ENCODE assay signal across 2 cellular contexts in the genomic region with DNA sequence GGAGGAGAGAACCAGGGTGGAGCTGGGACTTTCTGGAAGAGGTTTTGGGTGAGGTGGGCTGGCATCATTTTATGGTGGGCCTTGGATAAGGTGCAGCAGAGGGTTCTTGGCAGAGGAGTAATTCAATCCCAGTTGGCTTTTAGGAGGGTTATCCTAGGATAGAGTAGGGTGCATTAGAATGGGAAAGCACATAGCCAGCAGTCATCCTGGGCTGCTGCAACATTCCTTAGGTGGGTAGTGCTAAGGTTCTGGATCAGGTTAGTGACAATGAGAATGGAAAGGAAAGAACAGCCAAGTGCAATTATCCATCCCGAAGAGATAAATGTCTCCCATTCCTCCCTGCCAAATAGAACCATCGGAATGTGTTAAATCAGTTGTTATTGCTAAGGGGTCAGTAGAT.
TF ChIP-seq lines count a peak whose summit lies in the region.

No MANE protein-coding gene starts in this region.

TF ChIP-seq in GM23338, 12 proteins besides CTCF, POLR2A, EP300 and RAD21 (continues in another document):
- TF ChIP-seq CREB1 (CRISPR knock-in tag; IDR thresholded peaks at IDR 0.05; ENCODE audit: low read depth) (no peak), POLR2AphosphoS5 (IDR thresholded peaks at IDR 0.05; ENCODE audit: low read depth) (no peak), STAT1 (IDR thresholded peaks at IDR 0.05; ENCODE audit: unreplicated experiment) (no peak), EZH2phosphoT487 (IDR thresholded peaks at IDR 0.05; ENCODE audit: unreplicated experiment) (no peak), JUNB (IDR thresholded peaks at IDR 0.05; ENCODE audit: unreplicated experiment) (no peak), EZH2 (IDR thresholded peaks at IDR 0.05; ENCODE audit: low read depth, unreplicated experiment) (no peak), ZNF331 (CRISPR knock-in tag; IDR thresholded peaks at IDR 0.05; ENCODE audit: low read depth) (no peak), NANOG (IDR thresholded peaks at IDR 0.05; ENCODE audit: borderline replicate concordance) (no peak)
- TF ChIP-seq, protein P1, sequence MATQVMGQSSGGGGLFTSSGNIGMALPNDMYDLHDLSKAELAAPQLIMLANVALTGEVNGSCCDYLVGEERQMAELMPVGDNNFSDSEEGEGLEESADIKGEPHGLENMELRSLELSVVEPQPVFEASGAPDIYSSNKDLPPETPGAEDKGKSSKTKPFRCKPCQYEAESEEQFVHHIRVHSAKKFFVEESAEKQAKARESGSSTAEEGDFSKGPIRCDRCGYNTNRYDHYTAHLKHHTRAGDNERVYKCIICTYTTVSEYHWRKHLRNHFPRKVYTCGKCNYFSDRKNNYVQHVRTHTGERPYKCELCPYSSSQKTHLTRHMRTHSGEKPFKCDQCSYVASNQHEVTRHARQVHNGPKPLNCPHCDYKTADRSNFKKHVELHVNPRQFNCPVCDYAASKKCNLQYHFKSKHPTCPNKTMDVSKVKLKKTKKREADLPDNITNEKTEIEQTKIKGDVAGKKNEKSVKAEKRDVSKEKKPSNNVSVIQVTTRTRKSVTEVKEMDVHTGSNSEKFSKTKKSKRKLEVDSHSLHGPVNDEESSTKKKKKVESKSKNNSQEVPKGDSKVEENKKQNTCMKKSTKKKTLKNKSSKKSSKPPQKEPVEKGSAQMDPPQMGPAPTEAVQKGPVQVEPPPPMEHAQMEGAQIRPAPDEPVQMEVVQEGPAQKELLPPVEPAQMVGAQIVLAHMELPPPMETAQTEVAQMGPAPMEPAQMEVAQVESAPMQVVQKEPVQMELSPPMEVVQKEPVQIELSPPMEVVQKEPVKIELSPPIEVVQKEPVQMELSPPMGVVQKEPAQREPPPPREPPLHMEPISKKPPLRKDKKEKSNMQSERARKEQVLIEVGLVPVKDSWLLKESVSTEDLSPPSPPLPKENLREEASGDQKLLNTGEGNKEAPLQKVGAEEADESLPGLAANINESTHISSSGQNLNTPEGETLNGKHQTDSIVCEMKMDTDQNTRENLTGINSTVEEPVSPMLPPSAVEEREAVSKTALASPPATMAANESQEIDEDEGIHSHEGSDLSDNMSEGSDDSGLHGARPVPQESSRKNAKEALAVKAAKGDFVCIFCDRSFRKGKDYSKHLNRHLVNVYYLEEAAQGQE (IDR thresholded peaks at IDR 0.05; ENCODE audit: unreplicated experiment) = no peak
- TF ChIP-seq, protein P2, sequence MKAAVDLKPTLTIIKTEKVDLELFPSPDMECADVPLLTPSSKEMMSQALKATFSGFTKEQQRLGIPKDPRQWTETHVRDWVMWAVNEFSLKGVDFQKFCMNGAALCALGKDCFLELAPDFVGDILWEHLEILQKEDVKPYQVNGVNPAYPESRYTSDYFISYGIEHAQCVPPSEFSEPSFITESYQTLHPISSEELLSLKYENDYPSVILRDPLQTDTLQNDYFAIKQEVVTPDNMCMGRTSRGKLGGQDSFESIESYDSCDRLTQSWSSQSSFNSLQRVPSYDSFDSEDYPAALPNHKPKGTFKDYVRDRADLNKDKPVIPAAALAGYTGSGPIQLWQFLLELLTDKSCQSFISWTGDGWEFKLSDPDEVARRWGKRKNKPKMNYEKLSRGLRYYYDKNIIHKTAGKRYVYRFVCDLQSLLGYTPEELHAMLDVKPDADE (IDR thresholded peaks at IDR 0.05) = no peak

TF ChIP-seq in H1, 55 proteins besides CTCF, POLR2A, EP300 and RAD21:
- TF ChIP-seq MAFK (IDR thresholded peaks at IDR 0.05; ENCODE audit: low read depth, low read length) = no peak
- peak; percentile 46 for TF ChIP-seq TEAD4 (IDR thresholded peaks at IDR 0.05; ENCODE audit: low read depth, low read length)
- TF ChIP-seq ASH2L (IDR thresholded peaks at IDR 0.05; ENCODE audit: low read length) = no peak
- TF ChIP-seq KDM4A (IDR thresholded peaks at IDR 0.05; ENCODE audit: low read depth, low read length, severe bottlenecking) = no peak
- TF ChIP-seq CREB1 (IDR thresholded peaks at IDR 0.05) = no peak
- no peak for TF ChIP-seq RBBP5 (IDR thresholded peaks at IDR 0.05; ENCODE audit: borderline replicate concordance, low read depth, low read length)
